ENCODE assay signal across 9 cellular contexts in genomic region chr12:123801573-123802178, GRCh38. TPM values are rescaled to one million over a fixed set of nuclear protein-coding genes. Genes with fewer than 3 reads are reported as not detected.
A peak's percentile ranks its signal among the peaks of the same experiment; 100 is the strongest.
DNase-seq lines count a peak whose midpoint lies in the region; ATAC-seq and TF ChIP-seq lines count a peak whose summit lies in the region.
"Had no signal": no experiment of that assay in that cellular context is flagged by ENCODE, and none has a peak within 500 bp of the region (broad histone marks: within the 10 kb centered on the region; RNA-seq: fewer than 3 reads in every experiment).

No MANE protein-coding gene starts in this region.

- no peaks in the 10 kb centered on the region for H3K27me3 ChIP-seq in foreskin keratinocyte
- H3K27me3 ChIP-seq in sigmoid colon = peaks cover 0 to 8% (median 0%) of the 10 kb centered on the region in 3 donors

- H3K27ac ChIP-seq in foreskin keratinocyte = no peak overlapping the region
- H3K27ac ChIP-seq in sigmoid colon = no peak overlapping the region

- peaks cover 0 to 6% of the 10 kb centered on the region in 2 donors for H3K27me3 Mint-ChIP-seq in T-cell

- no peak overlapping the region for H3K4me3 Mint-ChIP-seq in T-cell
- H3K4me3 Mint-ChIP-seq: activated T-helper 1 cell treated with anti-CD3 and anti-CD28 coated beads, Interleukin-12 subunit alpha, Interleukin-12 subunit beta, Interleukin-2, Interleukin-4 antibody, amounts not matched to agents 30 ng/mL and 10 ng/mL and 1 ng/mL, durations not matched to agents 14 hours and 24 hours and 36 hours had no signal

- H3K27ac Mint-ChIP-seq in T-cell = no peak overlapping the region
- H3K27ac Mint-ChIP-seq: activated T-helper 1 cell treated with anti-CD3 and anti-CD28 coated beads, Interleukin-12 subunit alpha, Interleukin-12 subunit beta, Interleukin-2, Interleukin-4 antibody, amounts not matched to agents 30 ng/mL and 10 ng/mL and 1 ng/mL, durations not matched to agents 14 hours and 24 hours and 36 hours had no signal

- ATAC-seq in foreskin keratinocyte (no peak), T-cell (replicated peaks in 1 of 4) (no peak), sciatic nerve (no peak)

- in situ Hi-C loops in ACHN (cut with HindIII; ENCODE audit: low pct_ligation_motif_present, low pct_unique_long_range_greater_than_20kb, low sequenced_read_pairs) (no loop called here), SK-MEL-5 (cut with HindIII; ENCODE audit: low pct_unique_long_range_greater_than_20kb, low sequenced_read_pairs) (no loop called here)

- TF ChIP-seq CTCF in GM20000 (IDR thresholded peaks at IDR 0.05; ENCODE audit: extremely low read depth, missing control alignments) (peak; percentile 9), foreskin keratinocyte (conservative IDR thresholded peaks at IDR 0.05) (peak; percentile 80), sigmoid colon (IDR thresholded peaks at IDR 0.05) (no peak)

- H3K36me3 ChIP-seq in sigmoid colon = no peaks in the 10 kb centered on the region

- CTCF ChIA-PET in T-cell (lab: Charles Lee) = no interaction called here

- H3K36me3 Mint-ChIP-seq in T-cell = no peaks in the 10 kb centered on the region

- no peaks in the 10 kb centered on the region for H3K4me1 Mint-ChIP-seq in T-cell

- whole genome bisulfite sequencing in sigmoid colon, 2 donors = 33 to 66% methylated on average over 8 of the region's 8 CpGs

- no peaks in the 10 kb centered on the region for H3K9me3 ChIP-seq in sigmoid colon

- H3K4me3 ChIP-seq in sigmoid colon = no peak overlapping the region

- no peaks in the 10 kb centered on the region for H3K9me3 Mint-ChIP-seq in T-cell
- H3K9me3 Mint-ChIP-seq: activated T-helper 1 cell treated with anti-CD3 and anti-CD28 coated beads, Interleukin-12 subunit alpha, Interleukin-12 subunit beta, Interleukin-2, Interleukin-4 antibody, amounts not matched to agents 30 ng/mL and 10 ng/mL and 1 ng/mL, durations not matched to agents 14 hours and 24 hours and 36 hours had no signal

- H3K4me1 ChIP-seq in foreskin keratinocyte (no peaks in the 10 kb centered on the region), sigmoid colon (no peaks in the 10 kb centered on the region)

- DNase-seq in ACHN (peak; percentile 25), GM20000 (ENCODE audit: low spot score) (peak; percentile 38), SK-MEL-5 (ENCODE audit: low read depth, low spot score) (peak; percentile 56), foreskin keratinocyte (peak in 1 of 2 donors; percentile 17), sigmoid colon (no peak), activated gamma-delta T cell treated with Interleukin-2 at 50 U/mL for 16 hours (no peak), T-cell (no peak), sciatic nerve (ENCODE audit: low spot score) (no peak)

- POLR2A ChIA-PET in T-cell (lab: Charles Lee) = interaction anchor here (0.6 to 0.7 kb wide), 2 partner anchors 170 to 1156 kb away, joined by 3 read pairs; no protein-coding TSS in a partner anchor

- intact Hi-C loops in sigmoid colon (cut with DNase I) = no loop called here
- intact Hi-C loops in sciatic nerve (cut with DNase I) = no loop called here

- no peak for TF ChIP-seq EP300 in sigmoid colon (IDR thresholded peaks at IDR 0.05)

- TF ChIP-seq POLR2A in sigmoid colon (IDR thresholded peaks at IDR 0.05) = no peak

RNA-seq across cellular contexts. Expression of gene DNAH10, which starts 39.6 kb away (rescaled TPM):
- total RNA-seq in SK-MEL-5 (2014; rRNA removed; shearing (Covaris generic)) = 3.4 and 3.9 TPM in 2 replicates
- polyA plus RNA-seq in SK-MEL-5 (2015; cell fraction: cytosol; rRNA removed) = 4.8 and 5.6 TPM in 2 replicates
- 9.0 and 9.2 TPM in 2 replicates for polyA plus RNA-seq in SK-MEL-5 (2015; cell fraction: nucleus; rRNA removed)
- 0.04 TPM in 1 of 2 replicates, not detected in the other for total RNA-seq in foreskin keratinocyte
- polyA plus RNA-seq in foreskin keratinocyte = 0.04 and 0.06 TPM in 2 replicates
- under 1 TPM in 2 of 4 donors, not detected in 2; under 0.01 to 0.16 TPM for total RNA-seq in sigmoid colon
- under 1 TPM in 1 of 3 donors, not detected in 2; 0.29 TPM for polyA plus RNA-seq in sigmoid colon
- under 1 TPM; 0.08 to 0.32 (median 0.19) TPM for total RNA-seq in T-cell
- total RNA-seq in sciatic nerve = 0.76 TPM

Comparison
In these comparisons a context has a peak if more than half of its experiments do, and no peak if none do; other contexts are left out.
1. DNase-seq: peak in ACHN (single experiment), GM20000 (single experiment) and SK-MEL-5 (single experiment); none in sigmoid colon (single experiment), activated gamma-delta T cell treated with Interleukin-2 at 50 U/mL for 16 hours (single experiment), T-cell (0 of 34) and sciatic nerve (single experiment).
2. CTCF ChIP-seq: peak in GM20000 (single experiment) and foreskin keratinocyte (single experiment); none in sigmoid colon (0 of 4).